Comparison of ENCODE assay signal across 8 cellular contexts in genomic region chr2:96507957-96508520, GRCh38. TPM values are rescaled to one million over a fixed set of nuclear protein-coding genes. Genes with fewer than 3 reads are reported as not detected.
DNase-seq lines count a peak whose midpoint lies in the region; ATAC-seq, FAIRE-seq and TF ChIP-seq lines count a peak whose summit lies in the region.

No MANE protein-coding gene starts in this region.

- DNase-seq in GM12891 (ENCODE audit: insufficient read length, low spot score) (peak; percentile 92), NCI-H526 (lab: John Stamatoyannopoulos, UW) (peak; percentile 42 to 85), midbrain (lab: John Stamatoyannopoulos, UW) (peak; percentile 72)
- DNase-seq in activated CD4-positive, alpha-beta memory T cell treated with anti-CD3 and anti-CD28 coated beads, Interleukin-2, amount 10 ng/mL, durations not matched to agents 7 days and 5 days: peak; percentile 88
- DNase-seq in effector CD4-positive, alpha-beta T cell: peak; percentile 86
- DNase-seq in stimulated activated CD8-positive, alpha-beta memory T cell treated with anti-CD3 and anti-CD28 coated beads, Interleukin-4, amount 100 ng/mL, for 1 hour (ENCODE audit: low read depth in 2 of 2, low spot score in 1 of 2): peak; percentile 81 to 83

- peaks cover 16% of the 10 kb centered on the region for H3K27me3 Mint-ChIP-seq in activated CD4-positive, alpha-beta memory T cell treated with anti-CD3 and anti-CD28 coated beads, Interleukin-2, amount 10 ng/mL, durations not matched to agents 7 days and 5 days

- peak overlapping the region; percentile 40 for H3K27ac Mint-ChIP-seq in activated CD4-positive, alpha-beta memory T cell treated with anti-CD3 and anti-CD28 coated beads, Interleukin-2, amount 10 ng/mL, durations not matched to agents 7 days and 5 days

- ATAC-seq in HG02973 (IDR thresholded peaks at IDR 0.05; ENCODE audit: unreplicated experiment) (peak; percentile 67), HG03139 (IDR thresholded peaks at IDR 0.05; ENCODE audit: unreplicated experiment) (no peak)

- FAIRE-seq in GM12891 (lab: Jason Lieb, UNC): peak; percentile 77

- POLR2A ChIA-PET in activated CD4-positive, alpha-beta memory T cell treated with anti-CD3 and anti-CD28 coated beads, Interleukin-2, amount 10 ng/mL, durations not matched to agents 7 days and 5 days (lab: Charles Lee): interaction anchor here (0.8 to 1.3 kb wide), 2 partner anchors 30 to 101 kb away, joined by 3 to 5 read pairs; no protein-coding TSS in a partner anchor

- CTCF ChIA-PET in activated CD4-positive, alpha-beta memory T cell treated with anti-CD3 and anti-CD28 coated beads, Interleukin-2, amount 10 ng/mL, durations not matched to agents 7 days and 5 days (lab: Charles Lee): interaction anchor here (1.3 to 11.6 kb wide), 4 partner anchors 11 to 101 kb away, joined by 3 to 134 read pairs (median 10); no protein-coding TSS in a partner anchor

- peaks cover 26% of the 10 kb centered on the region for H3K4me1 Mint-ChIP-seq in activated CD4-positive, alpha-beta memory T cell treated with anti-CD3 and anti-CD28 coated beads, Interleukin-2, amount 10 ng/mL, durations not matched to agents 7 days and 5 days

- peak overlapping the region; percentile 69 for H3K4me3 Mint-ChIP-seq in activated CD4-positive, alpha-beta memory T cell treated with anti-CD3 and anti-CD28 coated beads, Interleukin-2, amount 10 ng/mL, durations not matched to agents 7 days and 5 days

- H3K36me3 Mint-ChIP-seq in activated CD4-positive, alpha-beta memory T cell treated with anti-CD3 and anti-CD28 coated beads, Interleukin-2, amount 10 ng/mL, durations not matched to agents 7 days and 5 days (ENCODE audit: low read depth): no peaks in the 10 kb centered on the region

- no peak for TF ChIP-seq POLR2A in GM12891 (IDR thresholded peaks at IDR 0.05; ENCODE audit: low read depth, low read length)

- H3K9me3 Mint-ChIP-seq in activated CD4-positive, alpha-beta memory T cell treated with anti-CD3 and anti-CD28 coated beads, Interleukin-2, amount 10 ng/mL, durations not matched to agents 7 days and 5 days: no peaks in the 10 kb centered on the region

TF ChIP-seq in GM12891, 5 proteins besides CTCF, POLR2A, EP300 and RAD21:
- no peak for TF ChIP-seq TAF1 (IDR thresholded peaks at IDR 0.05; ENCODE audit: low read depth, low read length)
- no peak for TF ChIP-seq PAX5 (IDR thresholded peaks at IDR 0.05; ENCODE audit: insufficient read depth, low read length, severe bottlenecking)
- no peak for TF ChIP-seq SPI1 (IDR thresholded peaks at IDR 0.05; ENCODE audit: low read depth, low read length)
- TF ChIP-seq POLR2AphosphoS5 (IDR thresholded peaks at IDR 0.05; ENCODE audit: low read depth, low read length): no peak
- no peak for TF ChIP-seq POU2F2 (IDR thresholded peaks at IDR 0.05; ENCODE audit: low read depth, low read length)

RNA-seq across cellular contexts. Expression of gene NEURL3, which starts 2.9 kb away (rescaled TPM):
- polyA plus RNA-seq in GM12891 (2012; ENCODE audit: low read depth, missing spikeins): 0.60 TPM
- 1 to 10 TPM in 1 of 2 experiments, under 1 TPM in 1; 0.78 to 1.0 TPM for total RNA-seq in activated CD4-positive, alpha-beta memory T cell treated with anti-CD3 and anti-CD28 coated beads, Interleukin-2, amount 10 ng/mL, durations not matched to agents 7 days and 5 days

RNA-seq across cellular contexts. Expression of gene ARID5A, which starts 28.5 kb away (rescaled TPM):
- 54.4 TPM for polyA plus RNA-seq in GM12891 (2012; ENCODE audit: low read depth, missing spikeins)
- total RNA-seq in activated CD4-positive, alpha-beta memory T cell treated with anti-CD3 and anti-CD28 coated beads, Interleukin-2, amount 10 ng/mL, durations not matched to agents 7 days and 5 days: 10 to 100 TPM; 80.0 to 86.8 TPM
